Comparison of ENCODE assay signal across 1 cellular context in the genomic region with DNA sequence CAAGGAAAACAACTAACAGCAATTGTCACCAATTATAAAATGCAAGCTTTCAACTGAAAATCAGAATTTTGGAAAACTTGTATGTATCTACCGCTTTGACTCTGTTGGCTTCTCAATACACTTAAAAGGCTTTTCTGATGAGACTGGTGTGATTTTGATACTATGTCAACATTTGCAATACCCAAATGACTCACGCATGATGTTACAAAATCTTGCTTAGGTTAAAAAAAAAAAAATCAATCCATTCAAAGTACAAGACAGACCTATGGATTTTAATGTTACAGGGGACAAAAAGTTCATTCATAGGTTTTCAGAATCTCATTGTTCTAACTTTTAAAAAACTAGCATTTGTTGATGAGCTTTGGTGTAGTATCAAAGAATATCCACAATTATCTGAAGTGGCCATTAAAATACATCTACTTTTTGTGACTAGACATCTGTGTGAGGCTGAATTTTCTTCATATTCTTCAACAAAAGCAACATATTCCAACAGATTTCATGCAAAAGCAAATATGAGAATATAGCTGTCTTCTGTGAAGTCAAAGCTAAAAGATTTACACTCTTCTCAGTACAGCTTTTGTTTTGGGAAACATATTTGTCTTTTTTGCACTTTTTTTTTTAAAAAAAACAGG.
A peak's percentile ranks its signal among the peaks of the same experiment; 100 is the strongest.
TF ChIP-seq lines count a peak whose summit lies in the region.

No MANE protein-coding gene starts in this region.

TF ChIP-seq in HepG2, 621 proteins besides CTCF, POLR2A, EP300 and RAD21 (continued from another document and continues in another):
- TF ChIP-seq ZNF280D (CRISPR knock-in tag; IDR thresholded peaks at IDR 0.05) (peak; percentile 62; the same call in 1 of the 2 replicates), ZNF225 (CRISPR knock-in tag; IDR thresholded peaks at IDR 0.05) (no peak), PHF5A (CRISPR knock-in tag; IDR thresholded peaks at IDR 0.05; ENCODE audit: low read depth, unreplicated experiment) (no peak), SMAD9 (CRISPR knock-in tag; IDR thresholded peaks at IDR 0.05) (no peak), ZNF235 (CRISPR knock-in tag; IDR thresholded peaks at IDR 0.05; ENCODE audit: borderline replicate concordance) (no peak), MBD4 (IDR thresholded peaks at IDR 0.05; ENCODE audit: borderline replicate concordance, low read length) (peak; percentile 74; the same call in 1 of the 2 replicates), ZBTB3 (CRISPR knock-in tag; IDR thresholded peaks at IDR 0.05; ENCODE audit: borderline replicate concordance, low read depth) (no peak), ZNF792 (CRISPR knock-in tag; IDR thresholded peaks at IDR 0.05) (no peak), KDM1A (CRISPR knock-in tag; IDR thresholded peaks at IDR 0.05) (0 out of 2 replicates have a peak, but pooled peaks have one; percentile 18), ZNF24 (IDR thresholded peaks at IDR 0.05) (0 out of 2 replicates have a peak, but pooled peaks have one; percentile 17), ATF1 (CRISPR knock-in tag; IDR thresholded peaks at IDR 0.05) (peak; percentile 69), GFI1 (CRISPR knock-in tag; IDR thresholded peaks at IDR 0.05; ENCODE audit: borderline replicate concordance) (peak; percentile 87), KAT2B (IDR thresholded peaks at IDR 0.05; ENCODE audit: borderline replicate concordance, low read depth, low read length) (peak; percentile 84), ZNF484 (CRISPR knock-in tag; IDR thresholded peaks at IDR 0.05; ENCODE audit: borderline replicate concordance, low read depth) (no peak), ZNF407 (CRISPR knock-in tag; IDR thresholded peaks at IDR 0.05; ENCODE audit: not compliant biosample characterization) (no peak), SOX13 (IDR thresholded peaks at IDR 0.05) (peak; percentile 74; the same call in 1 of the 2 replicates), SOX13 (CRISPR knock-in tag; conservative IDR thresholded peaks at IDR 0.05 in 1 of 2, IDR thresholded peaks at IDR 0.05 in 1 of 2) (peak in 1 of 2 experiments; percentile 91; a peak in 2 of 4 replicates), NFATC3 (CRISPR knock-in tag; IDR thresholded peaks at IDR 0.05) (no peak), FOXP4 (CRISPR knock-in tag; IDR thresholded peaks at IDR 0.05) (peak; percentile 70), ZFP37 (CRISPR knock-in tag; IDR thresholded peaks at IDR 0.05; ENCODE audit: borderline replicate concordance) (no peak), ZNF138 (CRISPR knock-in tag; IDR thresholded peaks at IDR 0.05; ENCODE audit: low read depth) (no peak), CCDC6 (CRISPR knock-in tag; IDR thresholded peaks at IDR 0.05) (no peak), ZNF616 (CRISPR knock-in tag; IDR thresholded peaks at IDR 0.05; ENCODE audit: low read depth) (no peak), ZNF75D (CRISPR knock-in tag; IDR thresholded peaks at IDR 0.05; ENCODE audit: borderline replicate concordance) (no peak), FOXP1 (IDR thresholded peaks at IDR 0.05) (no peak), FOXP1 (CRISPR knock-in tag; IDR thresholded peaks at IDR 0.05) (peak; percentile 77; the same call in 1 of the 2 replicates), PRPF4 (IDR thresholded peaks at IDR 0.05; ENCODE audit: low read depth, low read length, poor library complexity, severe bottlenecking) (no peak), FOXA3 (CRISPR knock-in tag; IDR thresholded peaks at IDR 0.05) (peak; percentile 92), TSC22D2 (CRISPR knock-in tag; IDR thresholded peaks at IDR 0.05; ENCODE audit: borderline replicate concordance) (no peak), SP1 (IDR thresholded peaks at IDR 0.05) (no peak), SP1 (CRISPR knock-in tag; IDR thresholded peaks at IDR 0.05) (no peak), HMG20B (CRISPR knock-in tag; conservative IDR thresholded peaks at IDR 0.05) (peak; percentile 60; the same call in 1 of the 2 replicates), AKAP8 (CRISPR knock-in tag; IDR thresholded peaks at IDR 0.05) (no peak), SIX4 (CRISPR knock-in tag; IDR thresholded peaks at IDR 0.05) (peak; percentile 67), HNRNPL (IDR thresholded peaks at IDR 0.05; ENCODE audit: low read depth, low read length) (no peak), ZMYM2 (CRISPR knock-in tag; IDR thresholded peaks at IDR 0.05) (no peak), SNAPC2 (CRISPR knock-in tag; IDR thresholded peaks at IDR 0.05) (no peak)
- TF ChIP-seq, protein P1, sequence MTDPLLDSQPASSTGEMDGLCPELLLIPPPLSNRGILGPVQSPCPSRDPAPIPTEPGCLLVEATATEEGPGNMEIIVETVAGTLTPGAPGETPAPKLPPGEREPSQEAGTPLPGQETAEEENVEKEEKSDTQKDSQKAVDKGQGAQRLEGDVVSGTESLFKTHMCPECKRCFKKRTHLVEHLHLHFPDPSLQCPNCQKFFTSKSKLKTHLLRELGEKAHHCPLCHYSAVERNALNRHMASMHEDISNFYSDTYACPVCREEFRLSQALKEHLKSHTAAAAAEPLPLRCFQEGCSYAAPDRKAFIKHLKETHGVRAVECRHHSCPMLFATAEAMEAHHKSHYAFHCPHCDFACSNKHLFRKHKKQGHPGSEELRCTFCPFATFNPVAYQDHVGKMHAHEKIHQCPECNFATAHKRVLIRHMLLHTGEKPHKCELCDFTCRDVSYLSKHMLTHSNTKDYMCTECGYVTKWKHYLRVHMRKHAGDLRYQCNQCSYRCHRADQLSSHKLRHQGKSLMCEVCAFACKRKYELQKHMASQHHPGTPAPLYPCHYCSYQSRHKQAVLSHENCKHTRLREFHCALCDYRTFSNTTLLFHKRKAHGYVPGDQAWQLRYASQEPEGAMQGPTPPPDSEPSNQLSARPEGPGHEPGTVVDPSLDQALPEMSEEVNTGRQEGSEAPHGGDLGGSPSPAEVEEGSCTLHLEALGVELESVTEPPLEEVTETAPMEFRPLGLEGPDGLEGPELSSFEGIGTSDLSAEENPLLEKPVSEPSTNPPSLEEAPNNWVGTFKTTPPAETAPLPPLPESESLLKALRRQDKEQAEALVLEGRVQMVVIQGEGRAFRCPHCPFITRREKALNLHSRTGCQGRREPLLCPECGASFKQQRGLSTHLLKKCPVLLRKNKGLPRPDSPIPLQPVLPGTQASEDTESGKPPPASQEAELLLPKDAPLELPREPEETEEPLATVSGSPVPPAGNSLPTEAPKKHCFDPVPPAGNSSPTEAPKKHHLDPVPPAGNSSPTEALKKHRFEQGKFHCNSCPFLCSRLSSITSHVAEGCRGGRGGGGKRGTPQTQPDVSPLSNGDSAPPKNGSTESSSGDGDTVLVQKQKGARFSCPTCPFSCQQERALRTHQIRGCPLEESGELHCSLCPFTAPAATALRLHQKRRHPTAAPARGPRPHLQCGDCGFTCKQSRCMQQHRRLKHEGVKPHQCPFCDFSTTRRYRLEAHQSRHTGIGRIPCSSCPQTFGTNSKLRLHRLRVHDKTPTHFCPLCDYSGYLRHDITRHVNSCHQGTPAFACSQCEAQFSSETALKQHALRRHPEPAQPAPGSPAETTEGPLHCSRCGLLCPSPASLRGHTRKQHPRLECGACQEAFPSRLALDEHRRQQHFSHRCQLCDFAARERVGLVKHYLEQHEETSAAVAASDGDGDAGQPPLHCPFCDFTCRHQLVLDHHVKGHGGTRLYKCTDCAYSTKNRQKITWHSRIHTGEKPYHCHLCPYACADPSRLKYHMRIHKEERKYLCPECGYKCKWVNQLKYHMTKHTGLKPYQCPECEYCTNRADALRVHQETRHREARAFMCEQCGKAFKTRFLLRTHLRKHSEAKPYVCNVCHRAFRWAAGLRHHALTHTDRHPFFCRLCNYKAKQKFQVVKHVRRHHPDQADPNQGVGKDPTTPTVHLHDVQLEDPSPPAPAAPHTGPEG (CRISPR knock-in tag; IDR thresholded peaks at IDR 0.05), result no peak
- TF ChIP-seq, protein P2, sequence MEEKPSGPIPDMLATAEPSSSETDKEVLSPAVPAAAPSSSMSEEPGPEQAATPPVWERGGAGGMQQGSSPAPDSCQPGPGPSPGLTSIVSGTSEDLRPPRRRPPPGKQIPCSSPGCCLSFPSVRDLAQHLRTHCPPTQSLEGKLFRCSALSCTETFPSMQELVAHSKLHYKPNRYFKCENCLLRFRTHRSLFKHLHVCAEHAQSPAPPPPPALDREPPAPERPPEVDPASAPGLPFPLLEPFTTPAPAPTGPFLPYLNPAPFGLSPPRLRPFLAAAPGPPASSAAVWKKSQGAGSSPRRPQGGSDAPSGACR (CRISPR knock-in tag; IDR thresholded peaks at IDR 0.05), result no peak
